1 cellular context compared by ENCODE assay signal in the genomic region with DNA sequence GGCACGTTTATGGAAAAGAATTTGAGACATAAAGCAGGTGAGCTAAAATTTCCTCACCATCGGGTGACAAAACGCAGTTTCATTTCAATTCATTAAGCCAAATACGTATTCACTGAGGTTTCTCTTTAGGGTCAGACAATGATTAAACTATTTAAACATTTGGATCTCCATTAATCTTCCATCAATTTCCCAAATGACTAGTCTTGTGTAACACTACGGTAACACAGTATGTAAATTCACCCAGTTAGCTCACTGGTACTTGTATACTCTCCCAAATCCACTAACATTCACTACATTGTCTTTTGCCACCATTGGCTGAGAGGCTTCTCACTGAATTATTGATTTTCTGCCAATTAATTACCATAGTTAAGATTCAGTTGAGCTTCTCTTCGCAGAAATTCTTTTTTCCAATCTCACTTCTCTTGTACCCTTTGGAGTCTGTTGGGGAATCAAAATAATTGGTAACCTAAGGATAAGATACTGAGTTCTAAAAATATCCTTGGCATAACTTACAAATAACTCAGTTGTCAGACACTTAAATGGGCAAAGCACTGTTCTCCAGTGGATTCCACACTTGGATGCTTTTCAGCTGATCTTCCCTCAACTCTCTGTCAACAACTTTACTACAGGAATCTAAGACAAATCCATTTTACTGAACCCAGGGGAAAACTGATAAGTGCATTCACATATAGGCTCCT.
TF ChIP-seq lines count a peak whose summit lies in the region.

No MANE protein-coding gene starts in this region.

TF ChIP-seq in H1, 55 proteins besides CTCF, POLR2A, EP300 and RAD21 (continued from another document):
- TF ChIP-seq GABPA (IDR thresholded peaks at IDR 0.05; ENCODE audit: borderline replicate concordance, insufficient read depth, low read length) (no peak), YY1 (IDR thresholded peaks at IDR 0.05; ENCODE audit: low read depth, low read length) (no peak), BRCA1 (IDR thresholded peaks at IDR 0.05; ENCODE audit: low read depth, low read length) (no peak), PHF8 (conservative IDR thresholded peaks at IDR 0.05; ENCODE audit: low read depth, low read length) (no peak), NRF1 (IDR thresholded peaks at IDR 0.05; ENCODE audit: low read depth, low read length) (no peak), GTF2F1 (IDR thresholded peaks at IDR 0.05; ENCODE audit: borderline replicate concordance, low read depth, low read length) (no peak), TBP (IDR thresholded peaks at IDR 0.05; ENCODE audit: low read depth, low read length) (no peak), JUND (IDR thresholded peaks at IDR 0.05; ENCODE audit: low read length) (no peak), SRF (IDR thresholded peaks at IDR 0.05; ENCODE audit: low read depth, low read length) (no peak)
